Comparison of ENCODE assay signal across 8 cellular contexts in the genomic region with DNA sequence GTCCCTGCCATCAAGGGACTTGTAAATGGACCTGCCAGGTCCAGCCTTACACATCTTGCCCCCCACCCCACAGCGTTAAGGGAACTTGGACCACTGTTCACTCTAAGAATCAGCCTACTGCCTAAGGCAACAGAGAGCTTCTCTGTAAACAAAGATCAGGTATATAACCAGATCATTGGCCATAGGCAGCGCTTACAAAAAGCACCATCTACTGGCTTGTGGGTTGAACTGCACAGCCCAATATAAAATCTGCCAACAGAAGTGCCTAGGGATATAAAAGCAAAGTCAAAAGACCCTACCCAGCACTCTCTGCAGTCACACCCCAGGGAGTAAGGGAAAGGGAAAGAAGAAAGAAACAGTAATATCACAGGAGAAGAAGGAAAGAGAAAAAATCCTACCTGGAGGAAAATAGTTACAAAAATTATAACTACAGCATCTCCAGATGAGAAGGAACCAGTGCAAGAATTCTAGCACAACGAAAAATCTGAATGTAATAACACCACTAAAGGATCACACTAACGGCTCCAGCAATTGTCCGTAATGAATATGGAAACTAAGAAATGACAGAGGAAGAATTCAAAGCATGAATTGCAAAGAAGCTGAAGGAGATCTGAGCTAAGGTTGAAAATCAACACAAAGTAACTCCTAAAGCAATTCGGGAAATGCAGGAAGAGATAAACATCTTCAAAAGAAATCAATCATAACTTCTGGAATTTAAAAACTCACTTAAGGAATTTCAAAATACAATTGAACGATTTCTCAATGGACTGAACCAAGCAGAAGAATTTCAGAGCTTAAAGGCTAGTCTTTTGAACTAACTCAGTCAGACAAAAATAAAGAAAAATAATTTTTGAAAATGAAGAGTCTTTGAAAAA.
DNase-seq lines count a peak whose midpoint lies in the region; ATAC-seq and TF ChIP-seq lines count a peak whose summit lies in the region.

No MANE protein-coding gene starts in this region.

- no peaks in the 10 kb centered on the region for H3K4me1 ChIP-seq in left lung

- no peaks in the 10 kb centered on the region for H3K9me3 Mint-ChIP-seq in T-helper 2 cell treated with Interferon-gamma antibody and Interleukin-4, amounts not matched to agents 5 μg/mL and 100 μg/mL, for 36 hours

- no peak overlapping the region for H3K27ac Mint-ChIP-seq in T-helper 2 cell treated with Interferon-gamma antibody and Interleukin-4, amounts not matched to agents 5 μg/mL and 100 μg/mL, for 36 hours

- H3K27me3 ChIP-seq in left lung = peaks cover 0 to 6% of the 10 kb centered on the region in 2 donors

- H3K27ac ChIP-seq in left lung = no peak overlapping the region

- H3K4me3 ChIP-seq in left lung = no peak overlapping the region

- intact Hi-C loops in left lung (cut with DNase I) = no loop called here

- H3K4me3 Mint-ChIP-seq in T-helper 2 cell treated with Interferon-gamma antibody and Interleukin-4, amounts not matched to agents 5 μg/mL and 100 μg/mL, for 36 hours = no peak overlapping the region

- no peaks in the 10 kb centered on the region for H3K36me3 ChIP-seq in left lung

- ATAC-seq in GM21576 (IDR thresholded peaks at IDR 0.05; ENCODE audit: unreplicated experiment) (peak; percentile 63), left lung (peak; percentile 85)

- peak; percentile 11 for DNase-seq in DMS153 treated with DMSO at 0.1 percent for 48 hours (lab: John Stamatoyannopoulos, UW; ENCODE audit: unreplicated experiment)
- peak; percentile 1 for DNase-seq in NCI-H1048 (lab: John Stamatoyannopoulos, UW)
- DNase-seq in T-helper 2 cell treated with Interferon-gamma antibody and Interleukin-4, amounts not matched to agents 5 μg/mL and 100 μg/mL, for 36 hours (ENCODE audit: low spot score) = peak; percentile 8
- peak; percentile 30 for DNase-seq in cerebellar cortex (ENCODE audit: low spot score)
- DNase-seq in left lung = no peak
- DNase-seq in stromal cell of bone marrow (ENCODE audit: low read depth) = peak; percentile 21
- DNase-seq in mesenteric fat pad (ENCODE audit: low spot score) = no peak

- TF ChIP-seq CTCF in left lung (IDR thresholded peaks at IDR 0.05) = peak; percentile 37 to 60

- peaks cover 7% of the 10 kb centered on the region for H3K27me3 Mint-ChIP-seq in T-helper 2 cell treated with Interferon-gamma antibody and Interleukin-4, amounts not matched to agents 5 μg/mL and 100 μg/mL, for 36 hours (ENCODE audit: low read depth)

- peaks cover 0 to 3% of the 10 kb centered on the region in 2 donors for H3K9me3 ChIP-seq in left lung

- no peaks in the 10 kb centered on the region for H3K36me3 Mint-ChIP-seq in T-helper 2 cell treated with Interferon-gamma antibody and Interleukin-4, amounts not matched to agents 5 μg/mL and 100 μg/mL, for 36 hours (ENCODE audit: low read depth)

- peaks cover 4% of the 10 kb centered on the region for H3K4me1 Mint-ChIP-seq in T-helper 2 cell treated with Interferon-gamma antibody and Interleukin-4, amounts not matched to agents 5 μg/mL and 100 μg/mL, for 36 hours (ENCODE audit: low read depth)

Comparison
In these comparisons a context has a peak if more than half of its experiments do, and no peak if none do; other contexts are left out.
1. DNase-seq: peak in DMS153 treated with DMSO at 0.1 percent for 48 hours (single experiment), NCI-H1048 (single experiment), T-helper 2 cell treated with Interferon-gamma antibody and Interleukin-4, amounts not matched to agents 5 μg/mL and 100 μg/mL, for 36 hours (single experiment), cerebellar cortex (single experiment) and stromal cell of bone marrow (single experiment); none in left lung (0 of 2) and mesenteric fat pad (single experiment).